30 cellular contexts compared by ENCODE assay signal in the genomic region with DNA sequence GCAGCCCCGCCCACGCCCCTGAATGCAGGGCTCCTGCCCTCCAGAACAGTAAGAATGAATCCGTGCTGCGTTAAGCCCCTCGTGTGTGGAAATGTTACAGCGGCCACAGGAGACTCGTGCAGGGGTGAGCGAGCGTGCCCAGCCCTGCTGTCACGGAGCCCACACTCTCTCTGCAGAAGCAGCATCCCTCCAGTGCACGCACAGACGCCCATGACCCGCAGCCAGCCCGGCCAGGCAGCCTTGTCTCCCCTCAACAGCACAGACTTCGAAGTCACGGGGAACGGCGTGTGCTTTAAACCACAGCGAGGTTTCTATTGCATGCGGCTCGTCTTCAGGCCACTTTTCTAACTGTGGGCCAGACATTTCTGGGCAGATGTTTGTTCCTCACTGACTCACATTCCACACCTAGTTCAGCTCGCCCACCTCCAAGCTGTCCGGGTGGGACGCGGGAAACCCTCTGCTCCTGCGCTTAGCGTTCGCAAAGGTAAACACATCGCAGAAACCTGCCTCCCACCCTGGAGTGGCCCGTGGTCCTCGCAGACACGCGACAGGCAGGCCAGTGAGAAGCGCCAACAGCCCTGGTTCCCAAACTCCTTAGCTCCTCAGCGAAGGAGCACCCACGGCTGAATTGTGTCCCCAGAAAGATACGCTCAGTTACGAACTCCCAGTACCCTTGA.
DNase-seq lines count a peak whose midpoint lies in the region; ATAC-seq and TF ChIP-seq lines count a peak whose summit lies in the region.
"Had no signal": no experiment of that assay in that cellular context is flagged by ENCODE, and none has a peak within 500 bp of the region (broad histone marks: within the 10 kb centered on the region; RNA-seq: fewer than 3 reads in every experiment).

No MANE protein-coding gene starts in this region.

- peaks cover 58% of the 10 kb centered on the region for H3F3A ChIP-seq in PC-9 (ENCODE audit: insufficient read depth, low read depth)
- no peaks in the 10 kb centered on the region for H3F3A ChIP-seq in MM.1S (ENCODE audit: insufficient read depth, low read length)

- TSS peak; percentile 59 for BruUV-seq in PC-9 (replicated peaks; lab: Mats Ljungman, UMichigan)

- H3K4me1 ChIP-seq in BLaER1 (peaks cover 95% of the 10 kb centered on the region), PC-9 (replicated peaks; ENCODE audit: insufficient read depth) (peaks cover 86% of the 10 kb centered on the region), esophagus (ENCODE audit: control insufficient read depth in 2 of 2, insufficient read depth in 2 of 2, low read length in 1 of 2) (peaks cover 9 to 45% of the 10 kb centered on the region in 2 donors), neuronal stem cell (ENCODE audit: control insufficient read depth in 2 of 2, insufficient read depth in 1 of 2, low read depth in 1 of 2, low read length in 2 of 2) (peaks cover 27 to 29% of the 10 kb centered on the region in 2 donors), MM.1S (ENCODE audit: low read length) (no peaks in the 10 kb centered on the region)
- H3K4me1 ChIP-seq: SJSA1 had no signal

- H4K8ac ChIP-seq in neuronal stem cell (ENCODE audit: low read depth, low read length), result no peak overlapping the region

- H3K18ac ChIP-seq in neuronal stem cell (ENCODE audit: low read length), result peak overlapping the region; percentile 50

- no peak overlapping the region for H4K91ac ChIP-seq in neuronal stem cell (ENCODE audit: low read depth, low read length, poor library complexity)

- ATAC-seq in esophagus mucosa (no peak), SK-N-SH treated with all-trans-retinoic acid at 6 μM for 48 hours (no peak)
- ATAC-seq: lower lobe of right lung; naive thymus-derived CD8-positive, alpha-beta T cell had no signal

- POLR2A ChIA-PET in PC-9 (lab: Charles Lee; ENCODE audit: unreplicated experiment), result no interaction called here

- H2AFZ ChIP-seq in PC-9 (no peak overlapping the region), neuronal stem cell (ENCODE audit: low read length) (no peak overlapping the region), MM.1S (ENCODE audit: low read length) (no peak overlapping the region)

- no peak overlapping the region for H3K4me3 ChIP-seq in BLaER1
- no peak overlapping the region for H3K4me3 ChIP-seq in PC-9
- no peak overlapping the region for H3K4me3 ChIP-seq in esophagus (ENCODE audit: low read depth in 1 of 2, low read length in 2 of 2)
- no peak overlapping the region for H3K4me3 ChIP-seq in neuronal stem cell (ENCODE audit: low read length in 2 of 2)
- no peak overlapping the region for H3K4me3 ChIP-seq in foreskin fibroblast (ENCODE audit: low read depth in 1 of 2, low read length in 2 of 2)
- no peak overlapping the region for H3K4me3 ChIP-seq in MM.1S (ENCODE audit: low read length)
- H3K4me3 ChIP-seq: lower lobe of right lung, ovary, SJSA1, suprapubic skin had no signal

- H3K79me2 ChIP-seq in PC-9 (ENCODE audit: low read depth) (peaks cover 58% of the 10 kb centered on the region), MM.1S (ENCODE audit: low read length) (no peaks in the 10 kb centered on the region)

- no peak overlapping the region for H3K4ac ChIP-seq in neuronal stem cell (ENCODE audit: low read length)

- peaks cover 15% of the 10 kb centered on the region; the same call in 1 of the 2 replicates for H3K27me3 ChIP-seq in BLaER1
- H3K27me3 ChIP-seq in PC-9 (ENCODE audit: insufficient read depth, low read depth), result no peaks in the 10 kb centered on the region
- H3K27me3 ChIP-seq in esophagus (ENCODE audit: control insufficient read depth in 1 of 2, insufficient read depth in 2 of 2, low read length in 2 of 2), result no peaks in the 10 kb centered on the region
- no peaks in the 10 kb centered on the region for H3K27me3 ChIP-seq in neuronal stem cell (ENCODE audit: control insufficient read depth in 3 of 3, insufficient read depth in 3 of 3, low read depth in 1 of 3, low read length in 3 of 3)
- H3K27me3 ChIP-seq in MM.1S (replicated peaks; ENCODE audit: insufficient read depth, low read length), result peaks cover 81% of the 10 kb centered on the region
- H3K27me3 ChIP-seq: ovary, suprapubic skin had no signal

- H3K36me3 ChIP-seq in BLaER1, result no peaks in the 10 kb centered on the region
- no peaks in the 10 kb centered on the region for H3K36me3 ChIP-seq in PC-9 (ENCODE audit: low read depth)
- peaks cover 0 to 8% of the 10 kb centered on the region in 2 donors for H3K36me3 ChIP-seq in esophagus (ENCODE audit: control insufficient read depth in 2 of 2, insufficient read depth in 2 of 2, low read length in 1 of 2)
- H3K36me3 ChIP-seq in neuronal stem cell (replicated peaks in 1 of 2; ENCODE audit: control insufficient read depth in 2 of 2, insufficient read depth in 2 of 2, low read length in 2 of 2), result peaks cover 0 to 3% of the 10 kb centered on the region in 2 donors
- H3K36me3 ChIP-seq in MM.1S (replicated peaks; ENCODE audit: insufficient read depth, low read length), result no peaks in the 10 kb centered on the region
- H3K36me3 ChIP-seq: lower lobe of right lung, ovary, SJSA1, suprapubic skin had no signal

- no peak overlapping the region for H2BK120ac ChIP-seq in neuronal stem cell (ENCODE audit: low read depth, low read length)

- DNase-seq in PC-9, result no peak
- DNase-seq in neuronal stem cell (ENCODE audit: low spot score), result no peak
- DNase-seq in foreskin fibroblast, result no peak
- no peak for DNase-seq in MM.1S
- DNase-seq: activated CD4-positive, alpha-beta T cell treated with anti-CD3 and anti-CD28 coated beads for 48 hours; activated CD8-positive, alpha-beta memory T cell treated with anti-CD3 and anti-CD28 coated beads for 24 hours; activated effector memory CD4-positive, alpha-beta T cell treated with anti-CD3 and anti-CD28 coated beads, Interleukin-2, amount 50 U/mL, for 16 hours; activated T-cell treated with anti-CD3 and anti-CD28 coated beads, Interleukin-2, amount 50 U/mL, for 1 hour; AML-193; anterior cingulate cortex; CD4-positive, alpha-beta memory T cell; cortex of kidney; effector memory CD4-positive, alpha-beta T cell; erythroblast; lower lobe of right lung; naive thymus-derived CD8-positive, alpha-beta T cell; NCI-H146; NCI-H2107; ovary; small intestine; stimulated activated CD4-positive, alpha-beta T cell treated with anti-CD3 and anti-CD28 coated beads, Interleukin-1b, Interleukin-23, amount 100 ng/mL, for 48 hours; stimulated activated naive CD4-positive, alpha-beta T cell treated with Interleukin-2 at 50 U/mL for 16 hours; T1000 had no signal

- intact Hi-C loops in PC-9 (cut with micrococcal nuclease; ENCODE audit: unreplicated experiment), result no loop called here

- H3K4me2 ChIP-seq in BLaER1 (peak overlapping the region; percentile 91), PC-9 (peak overlapping the region; percentile 70), neuronal stem cell (ENCODE audit: insufficient read depth, low read length, poor library complexity, severe bottlenecking) (no peak overlapping the region), MM.1S (ENCODE audit: low read depth, low read length) (no peak overlapping the region)

- peaks cover 4% of the 10 kb centered on the region for H3K79me1 ChIP-seq in neuronal stem cell (ENCODE audit: low read depth, low read length)

- no peaks in the 10 kb centered on the region for H3K9me2 ChIP-seq in PC-9 (ENCODE audit: insufficient read depth)
- no peaks in the 10 kb centered on the region for H3K9me2 ChIP-seq in MM.1S (replicated peaks; ENCODE audit: insufficient read depth, low read length)

- no peak overlapping the region for H3K14ac ChIP-seq in neuronal stem cell (ENCODE audit: low read length)

- H3K27ac ChIP-seq in BLaER1 (no peak overlapping the region), PC-9 (peak overlapping the region; percentile 96), esophagus (ENCODE audit: low read depth in 2 of 2, low read length in 1 of 2) (peak overlapping the region; percentile 57 to 80), neuronal stem cell (replicated peaks; ENCODE audit: low read length) (no peak overlapping the region), MM.1S (ENCODE audit: low read length) (no peak overlapping the region)
- H3K27ac ChIP-seq: lower lobe of right lung, ovary, SJSA1, suprapubic skin, VCaP had no signal

- H2BK5ac ChIP-seq in neuronal stem cell (ENCODE audit: low read length), result peak overlapping the region; percentile 42

- peak overlapping the region; percentile 39 for H2AK5ac ChIP-seq in neuronal stem cell (ENCODE audit: low read depth, low read length)

- no peak overlapping the region for H2BK12ac ChIP-seq in neuronal stem cell (ENCODE audit: low read length)

- TF ChIP-seq CTCF in PC-9 (conservative IDR thresholded peaks at IDR 0.05), result no peak
- no peak for TF ChIP-seq CTCF in foreskin fibroblast (IDR thresholded peaks at IDR 0.05; ENCODE audit: low read depth, low read length)
- no peak for TF ChIP-seq CTCF in MM.1S (IDR thresholded peaks at IDR 0.05; ENCODE audit: low read length)

- H4K20me1 ChIP-seq in BLaER1, result no peaks in the 10 kb centered on the region
- H4K20me1 ChIP-seq in PC-9 (ENCODE audit: insufficient read depth), result no peaks in the 10 kb centered on the region
- no peaks in the 10 kb centered on the region for H4K20me1 ChIP-seq in MM.1S (ENCODE audit: insufficient read depth, low read length)

- no peak overlapping the region for H2BK15ac ChIP-seq in neuronal stem cell (ENCODE audit: low read length)

- no peak overlapping the region for H3K9ac ChIP-seq in BLaER1
- H3K9ac ChIP-seq in neuronal stem cell (ENCODE audit: low read depth, low read length, poor library complexity), result no peak overlapping the region
- H3K9ac ChIP-seq in MM.1S (ENCODE audit: low read length), result no peak overlapping the region

- CTCF ChIA-PET in PC-9 (lab: Charles Lee), result no interaction called here

- 64 to 66% methylated on average over 38 of the region's 38 CpGs for WGBS in esophagus, 2 donors
- no CpG with 5 or more reads among the region's 38 CpGs for WGBS in neuronal stem cell (ENCODE audit: extremely low coverage in 2 of 2, insufficient read length in 2 of 2, insufficient replicate concordance in 1 of 2), 2 donors

- H3K9me3 ChIP-seq in BLaER1 (no peaks in the 10 kb centered on the region), PC-9 (ENCODE audit: insufficient read depth, low read depth) (no peaks in the 10 kb centered on the region), esophagus (ENCODE audit: control insufficient read depth in 2 of 2, insufficient read depth in 1 of 2, low read depth in 1 of 2, low read length in 1 of 2) (no peaks in the 10 kb centered on the region), neuronal stem cell (replicated peaks in 1 of 2; ENCODE audit: control insufficient read depth in 2 of 2, insufficient read depth in 1 of 2, low read depth in 1 of 2, low read length in 2 of 2) (peaks cover 0 to 1% of the 10 kb centered on the region in 2 donors), MM.1S (replicated peaks; ENCODE audit: insufficient read depth, low read length) (no peaks in the 10 kb centered on the region)
- H3K9me3 ChIP-seq: lower lobe of right lung, ovary, SJSA1, suprapubic skin had no signal

- peak overlapping the region; percentile 12 for H3K23ac ChIP-seq in neuronal stem cell (ENCODE audit: low read depth, low read length, poor library complexity)

TF ChIP-seq in SK-N-SH treated with all-trans-retinoic acid at 6 μM for 48 hours, 23 proteins besides CTCF, POLR2A, EP300 and RAD21 (continues in another document):
- TF ChIP-seq ARNTL (CRISPR knock-in tag; IDR thresholded peaks at IDR 0.05; ENCODE audit: borderline replicate concordance, low read depth) (no peak), ZC3H10 (CRISPR knock-in tag; IDR thresholded peaks at IDR 0.05) (no peak), ZNF8 (CRISPR knock-in tag; IDR thresholded peaks at IDR 0.05) (no peak)

Comparison
In these comparisons a context has a peak if more than half of its experiments do, and no peak if none do; other contexts are left out.
1. H3K27ac ChIP-seq: peak in PC-9 (single experiment) and esophagus (2 of 2); none in BLaER1 (single experiment), neuronal stem cell (single experiment) and MM.1S (single experiment).
2. H3K4me2 ChIP-seq: peak in BLaER1 (single experiment) and PC-9 (single experiment); none in neuronal stem cell (single experiment) and MM.1S (single experiment).